1 cellular context compared by ENCODE assay signal in genomic region chr20:63177134-63177784, GRCh38.
TF ChIP-seq lines count a peak whose summit lies in the region.

No MANE protein-coding gene starts in this region.

TF ChIP-seq in HepG2, 621 proteins besides CTCF, POLR2A, EP300 and RAD21:
- TF ChIP-seq ZNF879 (CRISPR knock-in tag; IDR thresholded peaks at IDR 0.05) (no peak), CREB3 (CRISPR knock-in tag; IDR thresholded peaks at IDR 0.05) (no peak), NR0B2 (CRISPR knock-in tag; IDR thresholded peaks at IDR 0.05) (no peak), FOXA1 (IDR thresholded peaks at IDR 0.05) (no peak), FOXA1 (CRISPR knock-in tag; IDR thresholded peaks at IDR 0.05) (no peak), ZNF230 (CRISPR knock-in tag; IDR thresholded peaks at IDR 0.05) (no peak), ZKSCAN5 (CRISPR knock-in tag; IDR thresholded peaks at IDR 0.05) (no peak), GPBP1L1 (CRISPR knock-in tag; IDR thresholded peaks at IDR 0.05) (no peak), IRF9 (CRISPR knock-in tag; IDR thresholded peaks at IDR 0.05; ENCODE audit: borderline replicate concordance) (no peak), ZNF383 (CRISPR knock-in tag; IDR thresholded peaks at IDR 0.05; ENCODE audit: borderline replicate concordance) (no peak), ZNF619 (CRISPR knock-in tag; IDR thresholded peaks at IDR 0.05) (no peak), ZMYM3 (CRISPR knock-in tag; IDR thresholded peaks at IDR 0.05) (no peak), ERF (CRISPR knock-in tag; IDR thresholded peaks at IDR 0.05) (no peak), HOXA3 (CRISPR knock-in tag; IDR thresholded peaks at IDR 0.05) (0 out of 2 replicates have a peak, but pooled peaks have one; percentile 18), DNMT1 (CRISPR knock-in tag; IDR thresholded peaks at IDR 0.05) (peak; percentile 81), PHF8 (CRISPR knock-in tag; IDR thresholded peaks at IDR 0.05) (no peak), CBX2 (IDR thresholded peaks at IDR 0.05; ENCODE audit: low read depth, low read length) (no peak), CBX2 (CRISPR knock-in tag; IDR thresholded peaks at IDR 0.05; ENCODE audit: low read depth) (no peak), SRF (IDR thresholded peaks at IDR 0.05; ENCODE audit: low read depth, low read length) (no peak), ZEB1 (IDR thresholded peaks at IDR 0.05; ENCODE audit: insufficient replicate concordance, low read depth) (no peak), FOXP4 (CRISPR knock-in tag; IDR thresholded peaks at IDR 0.05) (no peak), FIP1L1 (IDR thresholded peaks at IDR 0.05; ENCODE audit: borderline replicate concordance, insufficient read depth, low read depth, low read length) (no peak), PRDM10 (CRISPR knock-in tag; IDR thresholded peaks at IDR 0.05; ENCODE audit: low read depth) (no peak), KDM6A (CRISPR knock-in tag; IDR thresholded peaks at IDR 0.05; ENCODE audit: low read depth) (no peak), TBP (CRISPR knock-in tag; IDR thresholded peaks at IDR 0.05) (no peak), CREB1 (IDR thresholded peaks at IDR 0.05) (peak; percentile 94), CREB1 (CRISPR knock-in tag; IDR thresholded peaks at IDR 0.05) (no peak), ZNF761 (CRISPR knock-in tag; conservative IDR thresholded peaks at IDR 0.05) (no peak), ZFP1 (CRISPR knock-in tag; IDR thresholded peaks at IDR 0.05) (no peak), ZNF790 (CRISPR knock-in tag; IDR thresholded peaks at IDR 0.05; ENCODE audit: borderline replicate concordance) (0 out of 2 replicates have a peak, but pooled peaks have one; percentile 32), SNAI1 (CRISPR knock-in tag; IDR thresholded peaks at IDR 0.05; ENCODE audit: borderline replicate concordance) (no peak), MLLT10 (CRISPR knock-in tag; IDR thresholded peaks at IDR 0.05) (no peak), ATF7 (IDR thresholded peaks at IDR 0.05) (peak; percentile 41; the same call in 1 of the 2 replicates), ATF7 (CRISPR knock-in tag; IDR thresholded peaks at IDR 0.05) (no peak), ZBTB33 (CRISPR knock-in tag; IDR thresholded peaks at IDR 0.05) (peak; percentile 22; the same call in 1 of the 2 replicates), ZNF883 (CRISPR knock-in tag; IDR thresholded peaks at IDR 0.05; ENCODE audit: not compliant biosample characterization) (no peak), SIX4 (CRISPR knock-in tag; IDR thresholded peaks at IDR 0.05) (no peak), ZHX1 (CRISPR knock-in tag; IDR thresholded peaks at IDR 0.05; ENCODE audit: low read depth) (peak; percentile 28; the same call in 1 of the 2 replicates), ZFYVE20 (CRISPR knock-in tag; IDR thresholded peaks at IDR 0.05; ENCODE audit: borderline replicate concordance, low read depth) (0 out of 2 replicates have a peak, but pooled peaks have one; percentile 29), ZNF275 (CRISPR knock-in tag; IDR thresholded peaks at IDR 0.05; ENCODE audit: borderline replicate concordance) (no peak), MBD4 (IDR thresholded peaks at IDR 0.05; ENCODE audit: borderline replicate concordance, low read length) (no peak), GTF3A (CRISPR knock-in tag; conservative IDR thresholded peaks at IDR 0.05) (no peak), MAX (IDR thresholded peaks at IDR 0.05) (no peak)
